ENCODE assay signal across 12 cellular contexts in the genomic region with DNA sequence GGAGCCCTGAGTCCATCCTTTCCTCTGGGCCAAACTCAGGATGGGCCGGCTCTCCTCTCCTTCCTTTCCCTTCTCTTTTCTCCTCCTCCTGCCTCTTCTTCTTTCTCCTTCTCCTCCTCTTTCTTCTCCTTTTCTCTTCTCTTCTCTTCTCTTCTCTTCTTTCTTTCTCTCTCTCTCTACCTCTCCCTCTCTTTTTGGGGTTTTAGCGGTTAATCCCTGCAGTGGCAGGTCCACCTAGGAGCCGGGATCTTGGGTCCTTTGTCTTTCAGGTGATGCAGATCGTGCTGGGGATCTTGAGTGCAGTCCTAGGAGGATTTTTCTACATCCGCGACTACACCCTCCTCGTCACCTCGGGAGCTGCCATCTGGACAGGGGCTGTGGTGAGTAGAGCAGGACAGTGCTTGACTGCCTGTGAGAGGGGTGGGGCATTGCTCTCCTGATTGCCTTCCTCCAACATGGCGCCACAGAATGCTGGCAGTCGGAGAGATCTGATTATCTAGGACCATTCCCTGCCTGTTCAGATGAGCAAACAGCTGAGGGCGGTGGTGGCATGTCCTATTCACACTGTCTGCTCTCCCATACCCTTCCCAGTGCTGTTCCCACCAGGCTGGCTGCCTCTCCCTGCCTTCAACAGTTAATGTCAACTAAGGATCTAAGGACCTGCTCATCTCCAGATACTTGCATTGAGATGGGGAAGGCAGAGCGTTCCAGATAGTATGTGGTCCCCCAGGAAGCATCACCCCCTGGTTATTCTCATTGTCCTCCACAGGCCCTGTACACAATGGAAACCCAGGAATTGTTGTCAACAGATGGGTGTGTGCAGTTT. TPM values are rescaled to one million over a fixed set of nuclear protein-coding genes. Genes with fewer than 3 reads are reported as not detected.
DNase-seq lines count a peak whose midpoint lies in the region; TF ChIP-seq lines count a peak whose summit lies in the region.
"Had no signal": no experiment of that assay in that cellular context is flagged by ENCODE, and none has a peak within 500 bp of the region (broad histone marks: within the 10 kb centered on the region; RNA-seq: fewer than 3 reads in every experiment).

No MANE protein-coding gene starts in this region.

- CTCF ChIA-PET in A673 (lab: Charles Lee) = no interaction called here

- no peaks in the 10 kb centered on the region for H4K20me1 ChIP-seq in MM.1S (ENCODE audit: insufficient read depth, low read length)

- H3K79me2 ChIP-seq in MM.1S (ENCODE audit: low read length) = no peaks in the 10 kb centered on the region

- H3K27me3 ChIP-seq in iPS-20b (ENCODE audit: insufficient read depth, low read length) (peaks cover 76% of the 10 kb centered on the region), rectal smooth muscle tissue (ENCODE audit: control insufficient read depth, insufficient read depth, low read length) (no peaks in the 10 kb centered on the region), A673 (replicated peaks; ENCODE audit: insufficient read depth, low read depth, low read length, poor library complexity) (no peaks in the 10 kb centered on the region), MM.1S (replicated peaks; ENCODE audit: insufficient read depth, low read length) (peaks cover 34% of the 10 kb centered on the region)
- H3K27me3 ChIP-seq: pancreas had no signal

- no peaks in the 10 kb centered on the region for H3K36me3 ChIP-seq in iPS-20b (ENCODE audit: insufficient read depth, low read depth, low read length)
- peaks cover 16% of the 10 kb centered on the region for H3K36me3 ChIP-seq in rectal smooth muscle tissue (ENCODE audit: control insufficient read depth, insufficient read depth, low read length)
- no peaks in the 10 kb centered on the region for H3K36me3 ChIP-seq in A673 (ENCODE audit: insufficient read depth, low read length, poor library complexity, severe bottlenecking)
- H3K36me3 ChIP-seq in MM.1S (replicated peaks; ENCODE audit: insufficient read depth, low read length) = no peaks in the 10 kb centered on the region
- H3K36me3 ChIP-seq: pancreas had no signal

- no peaks in the 10 kb centered on the region for H3K9me2 ChIP-seq in MM.1S (replicated peaks; ENCODE audit: insufficient read depth, low read length)

- H3K4me2 ChIP-seq in MM.1S (ENCODE audit: low read depth, low read length) = no peak overlapping the region

- H3K9ac ChIP-seq in iPS-20b (ENCODE audit: low read depth, low read length) = no peak overlapping the region
- H3K9ac ChIP-seq in rectal smooth muscle tissue (ENCODE audit: low read length) = no peak overlapping the region
- no peak overlapping the region for H3K9ac ChIP-seq in MM.1S (ENCODE audit: low read length)

- H3F3A ChIP-seq in MM.1S (ENCODE audit: insufficient read depth, low read length) = no peaks in the 10 kb centered on the region

- BruUV-seq in A673 (replicated peaks; lab: Mats Ljungman, UMichigan) = no TSS peak

- intact Hi-C loops in A673 (cut with micrococcal nuclease; ENCODE audit: unreplicated experiment) = no loop called here

- H3K9me3 ChIP-seq in iPS-20b (ENCODE audit: insufficient read depth, low read depth, low read length) (peaks cover 6% of the 10 kb centered on the region; the same call in 1 of the 2 replicates), A673 (ENCODE audit: low read depth, low read length, poor library complexity, severe bottlenecking) (peaks cover 12% of the 10 kb centered on the region), MM.1S (replicated peaks; ENCODE audit: insufficient read depth, low read length) (no peaks in the 10 kb centered on the region)

- H3K27ac ChIP-seq in iPS-20b (ENCODE audit: low read length) (no peak overlapping the region), rectal smooth muscle tissue (ENCODE audit: low read depth, low read length) (no peak overlapping the region), A673 (ENCODE audit: low read depth, low read length, poor library complexity, severe bottlenecking) (no peak overlapping the region), MM.1S (ENCODE audit: low read length) (no peak overlapping the region)
- H3K27ac ChIP-seq: pancreas had no signal

- TF ChIP-seq CTCF in A673 (conservative IDR thresholded peaks at IDR 0.05; ENCODE audit: low read depth, low read length) (no peak), MM.1S (IDR thresholded peaks at IDR 0.05; ENCODE audit: low read length) (no peak)

- H2AFZ ChIP-seq in MM.1S (ENCODE audit: low read length) = no peak overlapping the region

- POLR2A ChIA-PET in A673 (lab: Charles Lee; ENCODE audit: low non-redundant PET) = no interaction called here

- H3K4me1 ChIP-seq in iPS-20b (ENCODE audit: insufficient read depth, low read length) = no peaks in the 10 kb centered on the region; the same call in 1 of the 2 replicates
- peaks cover 2% of the 10 kb centered on the region for H3K4me1 ChIP-seq in rectal smooth muscle tissue (ENCODE audit: control insufficient read depth, insufficient read depth, low read length)
- H3K4me1 ChIP-seq in A673 (ENCODE audit: insufficient read depth, low read length, poor library complexity, severe bottlenecking) = peaks cover 28% of the 10 kb centered on the region
- no peaks in the 10 kb centered on the region for H3K4me1 ChIP-seq in MM.1S (ENCODE audit: low read length)

- H3K4me3 ChIP-seq in iPS-20b (ENCODE audit: low read length) = peak overlapping the region; percentile 56; the same call in 1 of the 2 replicates
- H3K4me3 ChIP-seq in rectal smooth muscle tissue (ENCODE audit: low read length) = peak overlapping the region; percentile 57
- no peak overlapping the region for H3K4me3 ChIP-seq in A673 (ENCODE audit: low read depth, low read length, poor library complexity, severe bottlenecking)
- no peak overlapping the region for H3K4me3 ChIP-seq in MM.1S (ENCODE audit: low read length)

- peak; percentile 65 for DNase-seq in DMS153 treated with DMSO at 0.1 percent for 48 hours (lab: John Stamatoyannopoulos, UW; ENCODE audit: unreplicated experiment)
- DNase-seq in NCI-H82 treated with DMSO at 0.1 percent for 48 hours (lab: John Stamatoyannopoulos, UW; ENCODE audit: unreplicated experiment) = peak; percentile 16
- no peak for DNase-seq in A673 (ENCODE audit: low spot score)
- no peak for DNase-seq in MM.1S
- no peak for DNase-seq in germinal center (ENCODE audit: low spot score)
- DNase-seq: activated CD4-positive, alpha-beta T cell treated with anti-CD3 and anti-CD28 coated beads, Interleukin-2, amount 10 ng/mL, durations not matched to agents 7 days and 5 days; islet precursor cell; pancreas; stimulated activated CD4-positive, alpha-beta T cell treated with anti-CD3 and anti-CD28 coated beads, Interleukin-2, amount 100 ng/mL, for 48 hours had no signal

RNA-seq across cellular contexts. Expression of a gene that starts 1.6 kb away (rescaled TPM):
- 2.3 and 2.9 TPM in 2 replicates for total RNA-seq in A673 (2021)
- total RNA-seq: activated CD4-positive, alpha-beta T cell treated with anti-CD3 and anti-CD28 coated beads, Interleukin-2, amount 10 ng/mL, durations not matched to agents 7 days and 5 days; H7 had no signal

RNA-seq across cellular contexts. Expression of a gene that starts 2.0 kb away (rescaled TPM):
- total RNA-seq in A673 (2021) = 2.2 and 2.3 TPM in 2 replicates
- total RNA-seq: activated CD4-positive, alpha-beta T cell treated with anti-CD3 and anti-CD28 coated beads, Interleukin-2, amount 10 ng/mL, durations not matched to agents 7 days and 5 days had no signal

RNA-seq across cellular contexts. Expression of a gene that starts 50.2 kb away (rescaled TPM):
- not detected in 2 replicates for total RNA-seq in A673 (2021)
- total RNA-seq: activated CD4-positive, alpha-beta T cell treated with anti-CD3 and anti-CD28 coated beads, Interleukin-2, amount 10 ng/mL, durations not matched to agents 7 days and 5 days; H7 had no signal

Comparison
In these comparisons a context has a peak if more than half of its experiments do, and no peak if none do; other contexts are left out.
1. DNase-seq: peak in DMS153 treated with DMSO at 0.1 percent for 48 hours (single experiment) and NCI-H82 treated with DMSO at 0.1 percent for 48 hours (single experiment); none in A673 (single experiment), MM.1S (single experiment) and germinal center (single experiment).
2. H3K4me3 ChIP-seq: peak in iPS-20b (single experiment) and rectal smooth muscle tissue (single experiment); none in A673 (single experiment) and MM.1S (single experiment).